In genomic region chr1:21334214-21335087, GRCh38 we compare ENCODE assay signal across 8 cellular contexts. TPM values are rescaled to one million over a fixed set of nuclear protein-coding genes. Genes with fewer than 3 reads are reported as not detected.
DNase-seq lines count a peak whose midpoint lies in the region; ATAC-seq, FAIRE-seq and TF ChIP-seq lines count a peak whose summit lies in the region.

No MANE protein-coding gene starts in this region.

- no peak for TF ChIP-seq POLR2A in HepG2 (IDR thresholded peaks at IDR 0.05; ENCODE audit: insufficient read depth in 1 of 2, low read depth in 2 of 2, low read length in 2 of 2)

- WGBS in HepG2 (ENCODE audit: low lambda C conversion rate): 2% methylated on average over 15 of the region's 20 CpGs

- H3K4me3 Mint-ChIP-seq in activated B cell treated with CpG ODN at 0.5 μM for 24 hours: peak overlapping the region; percentile 87

- ATAC-seq in GM21786 (IDR thresholded peaks at IDR 0.05; ENCODE audit: unreplicated experiment) (peak; percentile 60), activated B cell treated with CpG ODN at 0.5 μM for 24 hours (ENCODE audit: low read depth) (peak; percentile 83), HepG2 (peak; percentile 46)

- intact Hi-C loops in activated B cell treated with CpG ODN at 0.5 μM for 24 hours (cut with micrococcal nuclease): loop anchor here (1.0 kb wide), 5 partner anchors 9 to 79 kb away; no protein-coding TSS in a partner anchor
- intact Hi-C loops in HepG2 (cut with micrococcal nuclease; ENCODE audit: unreplicated experiment): loop anchor here (5.0 kb wide), 1 partner anchor 67 kb away; no protein-coding TSS in a partner anchor

- CTCF ChIA-PET in activated B cell treated with CpG ODN at 0.5 μM for 24 hours (lab: Charles Lee) (interaction anchor here (0.7 to 3.4 kb wide), 14 partner anchors 8 to 80 kb away, joined by 3 to 25 read pairs (median 5); partner anchors contain the start of gene ECE1), HepG2 (lab: Yijun Ruan, JAX; ENCODE audit: low intra/inter-chr PET ratio, low total read pairs) (interaction anchor here (1.3 to 2.1 kb wide), 3 partner anchors 32 to 79 kb away, joined by 5 to 7 read pairs (median 6); no protein-coding TSS in a partner anchor)

- no TSS peak for BruUV-seq in HepG2 (replicated peaks; lab: Mats Ljungman, UMichigan)

- H3K9me2 ChIP-seq in Karpas-422 (replicated peaks; ENCODE audit: insufficient read depth, low read length): no peaks in the 10 kb centered on the region

- H3K4me1 Mint-ChIP-seq in activated B cell treated with CpG ODN at 0.5 μM for 24 hours: peaks cover 89% of the 10 kb centered on the region

- H3K36me3 ChIP-seq in Karpas-422 (ENCODE audit: insufficient read depth, low read length) (peaks cover 3% of the 10 kb centered on the region; the same call in 1 of the 2 replicates), HepG2 (replicated peaks in 1 of 2; ENCODE audit: control insufficient read depth in 1 of 2, insufficient read depth in 2 of 2, low read length in 2 of 2) (no peaks in the 10 kb centered on the region)

- in situ Hi-C loops in HepG2 (cut with HindIII; ENCODE audit: extremely low pct_ligation_motif_present, low pct_unique_long_range_greater_than_20kb): no loop called here

- no peak for TF ChIP-seq CTCF in activated B cell treated with CpG ODN at 0.5 μM for 24 hours (IDR thresholded peaks at IDR 0.05)
- peak; percentile 87 for TF ChIP-seq CTCF in HepG2 (CRISPR knock-in tag; IDR thresholded peaks at IDR 0.05)

- TF ChIP-seq EP300 in HepG2 (IDR thresholded peaks at IDR 0.05; ENCODE audit: low read depth in 2 of 2, low read length in 2 of 2) (no peak), HepG2 (CRISPR knock-in tag; IDR thresholded peaks at IDR 0.05; ENCODE audit: borderline replicate concordance) (no peak)

- H3K27ac Mint-ChIP-seq in activated B cell treated with CpG ODN at 0.5 μM for 24 hours: peak overlapping the region; percentile 94

- peak; percentile 62 for FAIRE-seq in HepG2 (lab: Jason Lieb, UNC)

- no peaks in the 10 kb centered on the region for H3K27me3 ChIP-seq in Karpas-422 (ENCODE audit: low read length)
- no peaks in the 10 kb centered on the region for H3K27me3 ChIP-seq in HepG2 (ENCODE audit: control insufficient read depth in 1 of 2, insufficient read depth in 2 of 2, low read length in 2 of 2)

- POLR2A ChIA-PET in activated B cell treated with CpG ODN at 0.5 μM for 24 hours (lab: Charles Lee) (interaction anchor here (0.6 to 7.2 kb wide), 13 partner anchors 10 to 829 kb away, joined by 3 to 129 read pairs (median 5); partner anchors contain the start of gene ECE1), HepG2 (lab: Yijun Ruan, JAX) (interaction anchor here (0.6 to 4.3 kb wide), 8 partner anchors 11 to 87 kb away, joined by 3 to 28 read pairs (median 4); no protein-coding TSS in a partner anchor)

- H3K9ac ChIP-seq in Karpas-422 (ENCODE audit: low read length) (peak overlapping the region; percentile 82), HepG2 (ENCODE audit: insufficient read depth, low read depth, low read length) (peak overlapping the region; percentile 66)

- H4K20me1 ChIP-seq in Karpas-422 (ENCODE audit: insufficient read depth, low read depth, low read length): peaks cover 20% of the 10 kb centered on the region
- peaks cover 3% of the 10 kb centered on the region; the same call in 1 of the 2 replicates for H4K20me1 ChIP-seq in HepG2 (ENCODE audit: insufficient read depth, low read length)

- H3K4me2 ChIP-seq in Karpas-422 (ENCODE audit: low read depth, low read length, poor library complexity, severe bottlenecking) (peak overlapping the region; percentile 73), HepG2 (ENCODE audit: low read depth, low read length) (peak overlapping the region; percentile 93)

- H3K79me2 ChIP-seq in Karpas-422 (ENCODE audit: low read length) (peaks cover 90% of the 10 kb centered on the region), HepG2 (ENCODE audit: insufficient read depth, low read length) (peaks cover 16% of the 10 kb centered on the region)

- peak; percentile 61; the same call in 1 of the 2 replicates for TF ChIP-seq RAD21 in HepG2 (CRISPR knock-in tag; IDR thresholded peaks at IDR 0.05)

- H3K9me3 ChIP-seq in Karpas-422 (ENCODE audit: low read length) (no peaks in the 10 kb centered on the region), HepG2 (ENCODE audit: low read length) (no peaks in the 10 kb centered on the region)

- DNase-seq in ELR (ENCODE audit: low read depth): peak; percentile 94
- peak; percentile 84 for DNase-seq in Karpas-422
- peak; percentile 67 for DNase-seq in activated B cell treated with CpG ODN at 0.5 μM for 24 hours
- DNase-seq in caudate nucleus (lab: John Stamatoyannopoulos, UW): peak in 19 of 61 donors; percentile 11 to 60 (median 25)
- no peak for DNase-seq in HepG2 (ENCODE audit: low spot score)
- DNase-seq in stimulated activated CD4-positive, alpha-beta T cell treated with anti-CD3 and anti-CD28 coated beads, TNF-alpha, amount 100 ng/mL, for 1 hour (ENCODE audit: low read depth in 3 of 3, low spot score in 1 of 3): peak; percentile 31 to 64 (median 50)
- DNase-seq in NCI-H1436 (lab: John Stamatoyannopoulos, UW): no peak

- H2AFZ ChIP-seq in Karpas-422 (ENCODE audit: low read length): no peak overlapping the region
- no peak overlapping the region for H2AFZ ChIP-seq in HepG2 (ENCODE audit: low read length)

- H3K27me3 Mint-ChIP-seq in activated B cell treated with CpG ODN at 0.5 μM for 24 hours: no peaks in the 10 kb centered on the region

- H3K27ac ChIP-seq in Karpas-422 (ENCODE audit: low read length) (peak overlapping the region; percentile 96), caudate nucleus (ENCODE audit: low read depth, low read length) (peak overlapping the region; percentile 80), HepG2 (ENCODE audit: extremely low read length, insufficient read depth, low read length) (peak overlapping the region; percentile 25)

- peaks cover 91% of the 10 kb centered on the region for H3K4me1 ChIP-seq in Karpas-422 (ENCODE audit: low read length)
- peaks cover 94% of the 10 kb centered on the region for H3K4me1 ChIP-seq in HepG2 (ENCODE audit: insufficient read depth, low read length)

- peaks cover 35% of the 10 kb centered on the region for H3K36me3 Mint-ChIP-seq in activated B cell treated with CpG ODN at 0.5 μM for 24 hours (ENCODE audit: low read depth)

- H3K4me3 ChIP-seq in Karpas-422 (ENCODE audit: low read length): peak overlapping the region; percentile 61
- peak overlapping the region; percentile 62 to 78 (median 69) for H3K4me3 ChIP-seq in HepG2 (replicated peaks in 1 of 3; ENCODE audit: insufficient read depth in 1 of 3, low read depth in 2 of 3, low read length in 3 of 3)

- H3K9me3 Mint-ChIP-seq in activated B cell treated with CpG ODN at 0.5 μM for 24 hours: no peaks in the 10 kb centered on the region

TF ChIP-seq in HepG2, 621 proteins besides CTCF, POLR2A, EP300 and RAD21 (continues in another document):
- TF ChIP-seq CREBL2 (CRISPR knock-in tag; IDR thresholded peaks at IDR 0.05; ENCODE audit: borderline replicate concordance) (no peak), ZNF558 (CRISPR knock-in tag; IDR thresholded peaks at IDR 0.05; ENCODE audit: borderline replicate concordance) (no peak), ZNF44 (CRISPR knock-in tag; IDR thresholded peaks at IDR 0.05) (no peak), DDIT3 (CRISPR knock-in tag; IDR thresholded peaks at IDR 0.05) (no peak), TOE1 (CRISPR knock-in tag; IDR thresholded peaks at IDR 0.05) (no peak), RXRB (CRISPR knock-in tag; IDR thresholded peaks at IDR 0.05; ENCODE audit: borderline replicate concordance) (no peak), IRF9 (CRISPR knock-in tag; IDR thresholded peaks at IDR 0.05; ENCODE audit: borderline replicate concordance) (peak; percentile 28; the same call in 1 of the 2 replicates), CBFB (CRISPR knock-in tag; IDR thresholded peaks at IDR 0.05) (no peak; the same call in 1 of the 2 replicates)

RNA-seq across cellular contexts. Expression of gene ECE1, which starts 44.2 kb away (rescaled TPM):
- 59.9 and 81.7 TPM in 2 replicates for total RNA-seq in Karpas-422 (2014; rRNA removed; shearing (Covaris generic); ENCODE audit: low replicate concordance)
- total RNA-seq in activated B cell treated with CpG ODN at 0.5 μM for 24 hours (208 and 209 TPM in 2 replicates), HepG2 (2016; rRNA removed; fragmentation: Illumina TruSeq; extraction: Trizol) (11.1 and 21.2 TPM in 2 replicates)
- total RNA-seq in HepG2 (2016; cell fraction: cytosol; rRNA removed; fragmentation: Illumina TruSeq; extraction: Trizol; ENCODE audit: low read depth): 3.1 and 4.6 TPM in 2 replicates
- 8.0 and 21.1 TPM in 2 replicates for total RNA-seq in HepG2 (2016; cell fraction: insoluble cytoplasmic fraction; rRNA removed; fragmentation: Illumina TruSeq; extraction: Trizol)
- total RNA-seq in HepG2 (2016; cell fraction: membrane; rRNA removed; fragmentation: Illumina TruSeq; extraction: Trizol): 5.2 and 6.6 TPM in 2 replicates
- total RNA-seq in HepG2 (2016; cell fraction: nucleus; rRNA removed; fragmentation: Illumina TruSeq; extraction: Trizol): 18.9 and 25.8 TPM in 2 replicates
- polyA plus RNA-seq in HepG2 (2011; rRNA removed): 13.5 and 17.0 TPM in 2 replicates
- 7.9 and 8.8 TPM in 2 replicates for polyA plus RNA-seq in HepG2 (2011; cell fraction: cytosol; rRNA removed)
- polyA plus RNA-seq in HepG2 (2011; cell fraction: nucleus; rRNA removed): 20.3 and 20.8 TPM in 2 replicates
- polyA plus RNA-seq in HepG2 (2012): 23.5 and 24.3 TPM in 2 replicates
- polyA plus RNA-seq in HepG2 (2016; cell fraction: cytosol; fragmentation: Illumina TruSeq; extraction: Trizol; ENCODE audit: low read depth): 1.8 TPM in 2 replicates
- polyA plus RNA-seq in HepG2 (2016; cell fraction: insoluble cytoplasmic fraction; fragmentation: Illumina TruSeq; extraction: Trizol; ENCODE audit: low read depth): 8.3 and 10.9 TPM in 2 replicates
- polyA plus RNA-seq in HepG2 (2016; cell fraction: membrane; fragmentation: Illumina TruSeq; extraction: Trizol; ENCODE audit: low read depth): 2.8 and 3.4 TPM in 2 replicates
- 36.4 and 38.3 TPM in 2 replicates for polyA plus RNA-seq in HepG2 (2016; cell fraction: nucleus; fragmentation: Illumina TruSeq; extraction: Trizol; ENCODE audit: insufficient read depth, low read depth)
- 34.0 and 41.6 TPM in 2 replicates for polyA minus RNA-seq in HepG2 (2011; rRNA and poly(A)+ RNA removed; ENCODE audit: low replicate concordance)
- polyA minus RNA-seq in HepG2 (2011; cell fraction: cytosol; rRNA and poly(A)+ RNA removed): 9.9 and 11.8 TPM in 2 replicates
- 11.3 and 11.4 TPM in 2 replicates for polyA minus RNA-seq in HepG2 (2011; cell fraction: nucleus; rRNA and poly(A)+ RNA removed)

Comparison
In these comparisons a context has a peak if more than half of its experiments do, and no peak if none do; other contexts are left out.
1. DNase-seq: peak in ELR (single experiment), Karpas-422 (single experiment), activated B cell treated with CpG ODN at 0.5 μM for 24 hours (single experiment) and stimulated activated CD4-positive, alpha-beta T cell treated with anti-CD3 and anti-CD28 coated beads, TNF-alpha, amount 100 ng/mL, for 1 hour (3 of 3); none in HepG2 (single experiment) and NCI-H1436 (single experiment).
2. H3K27ac ChIP-seq: peak in every context shown above with its lines; median percentile 96 in Karpas-422; 80 in caudate nucleus; 25 in HepG2.
3. Peak in every context shown above with its lines, with median percentiles within 50 percentile points of each other: ATAC-seq.